ENCODE assay signal across 26 cellular contexts in the genomic region with DNA sequence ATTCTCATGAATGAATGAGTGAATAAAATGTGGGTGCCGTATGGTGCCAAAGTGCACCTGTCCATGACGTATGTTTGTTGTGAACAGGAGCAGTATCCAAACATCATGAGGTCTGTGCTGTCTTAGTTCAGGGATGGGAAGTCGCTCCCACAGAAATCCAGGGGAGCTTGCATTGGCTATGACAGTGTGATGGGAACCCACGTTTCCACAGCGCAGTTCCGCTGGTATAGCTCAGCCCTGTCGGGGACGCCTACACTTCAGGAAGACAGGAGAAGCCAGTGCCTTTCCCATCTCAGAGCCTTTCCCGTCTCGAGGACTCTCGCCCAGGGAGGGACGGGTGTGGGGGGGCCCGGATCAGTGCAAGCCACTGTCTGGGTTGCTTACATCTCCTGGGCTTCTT.
"Had no signal": no experiment of that assay in that cellular context is flagged by ENCODE, and none has a peak within 500 bp of the region (broad histone marks: within the 10 kb centered on the region; RNA-seq: fewer than 3 reads in every experiment).

No MANE protein-coding gene starts in this region.

- H3K27me3 ChIP-seq: esophagus muscularis mucosa, gastroesophageal sphincter, hepatocyte, neutrophil, stomach, thyroid gland had no signal

- H3K4me1 ChIP-seq: foreskin keratinocyte, parathyroid adenoma had no signal

- DNase-seq: dermis blood vessel endothelial cell; effector memory CD4-positive, alpha-beta T cell; foreskin keratinocyte; heart left ventricle; kidney; natural killer cell; stimulated activated CD4-positive, alpha-beta T cell treated with anti-CD3 and anti-CD28 coated beads, Interleukin-12 subunit alpha, Interleukin-12 subunit beta, amount 100 ng/mL, for 4 hours; stimulated activated CD4-positive, alpha-beta T cell treated with anti-CD3 and anti-CD28 coated beads, Interleukin-1b, Interleukin-23, amount 100 ng/mL, for 48 hours; stimulated activated CD4-positive, alpha-beta T cell treated with anti-CD3 and anti-CD28 coated beads, Interleukin-4, amount 100 ng/mL, for 24 hours; stimulated activated naive B cell treated with anti-CD40 and anti-IgM and Interleukin-4, amounts not matched to agents 10 μg/mL and 1 μg/mL and 100 μg/mL, for 72 hours; stomach; thyroid gland had no signal

- H3K4me1 Mint-ChIP-seq: memory B cell; natural killer cell; stimulated activated naive B cell treated with anti-CD40 and anti-IgM and Interleukin-4, amounts not matched to agents 10 μg/mL and 1 μg/mL and 100 μg/mL, for 72 hours had no signal

- H3K27me3 Mint-ChIP-seq: progenitor cell of endocrine pancreas; stimulated activated naive B cell treated with anti-CD40 and anti-IgM and Interleukin-4, amounts not matched to agents 10 μg/mL and 1 μg/mL and 100 μg/mL, for 72 hours had no signal

- H2AFZ ChIP-seq: hepatocyte, parathyroid adenoma had no signal

- H3K4me3 ChIP-seq: coronary artery, esophagus muscularis mucosa, gastroesophageal sphincter, heart left ventricle, hepatocyte, lung, smooth muscle cell, stomach, thyroid gland had no signal

- ATAC-seq: foreskin keratinocyte; gastroesophageal sphincter; heart left ventricle; left lobe of liver; sciatic nerve; stimulated activated naive B cell treated with anti-CD40 and anti-IgM and Interleukin-4, amounts not matched to agents 10 μg/mL and 1 μg/mL and 100 μg/mL, for 72 hours had no signal

- H3K9ac ChIP-seq: parathyroid adenoma had no signal

- H3K9me3 Mint-ChIP-seq: memory B cell, natural killer cell had no signal

- H3K4me3 Mint-ChIP-seq: memory B cell; natural killer cell; neural crest cell; stimulated activated naive B cell treated with anti-CD40 and anti-IgM and Interleukin-4, amounts not matched to agents 10 μg/mL and 1 μg/mL and 100 μg/mL, for 72 hours; type B pancreatic cell had no signal

- H3K79me2 ChIP-seq: hepatocyte, parathyroid adenoma had no signal

- H3K36me3 ChIP-seq: esophagus muscularis mucosa, gastroesophageal sphincter, heart left ventricle, neutrophil, stomach, thyroid gland had no signal

- H3K9me3 ChIP-seq: esophagus muscularis mucosa, neutrophil, stomach, thyroid gland had no signal

- H3K4me2 ChIP-seq: hepatocyte, smooth muscle cell had no signal

- H3K27ac Mint-ChIP-seq: memory B cell; natural killer cell; stimulated activated naive B cell treated with anti-CD40 and anti-IgM and Interleukin-4, amounts not matched to agents 10 μg/mL and 1 μg/mL and 100 μg/mL, for 72 hours; type B pancreatic cell had no signal

- H3K27ac ChIP-seq: coronary artery, esophagus muscularis mucosa, foreskin keratinocyte, gastroesophageal sphincter, heart left ventricle, neutrophil, parathyroid adenoma, stomach, thyroid gland had no signal
